In genomic region chr1:55037733-55038551, GRCh38 we compare ENCODE assay signal across 22 cellular contexts. TPM values are rescaled to one million over a fixed set of nuclear protein-coding genes. Genes with fewer than 3 reads are reported as not detected.
DNase-seq lines count a peak whose midpoint lies in the region; ATAC-seq and TF ChIP-seq lines count a peak whose summit lies in the region.
"Had no signal": no experiment of that assay in that cellular context is flagged by ENCODE, and none has a peak within 500 bp of the region (broad histone marks: within the 10 kb centered on the region; RNA-seq: fewer than 3 reads in every experiment).

No MANE protein-coding gene starts in this region.

- no peaks in the 10 kb centered on the region for H3K36me3 Mint-ChIP-seq in chondrocyte (ENCODE audit: low read depth)
- H3K36me3 Mint-ChIP-seq in activated CD4-positive, alpha-beta T cell treated with anti-CD3 and anti-CD28 coated beads for 36 hours (ENCODE audit: low read depth), result no peaks in the 10 kb centered on the region

- ATAC-seq in activated CD4-positive, alpha-beta T cell treated with anti-CD3 and anti-CD28 coated beads for 36 hours, result no peak
- ATAC-seq in GM21529 (IDR thresholded peaks at IDR 0.05; ENCODE audit: unreplicated experiment), result no peak
- no peak for ATAC-seq in left lung
- ATAC-seq: A549 had no signal

- H3K36me3 ChIP-seq in neutrophil, result no peaks in the 10 kb centered on the region
- no peaks in the 10 kb centered on the region for H3K36me3 ChIP-seq in left lung
- H3K36me3 ChIP-seq: BLaER1 treated with 17β-estradiol and CSF1 and Interleukin-3, amounts not matched to agents 10 nM and 100 nM; SJCRH30 had no signal

- CTCF ChIA-PET in activated CD4-positive, alpha-beta T cell treated with anti-CD3 and anti-CD28 coated beads for 36 hours (lab: Charles Lee), result no interaction called here

- no peak for TF ChIP-seq CTCF in chondrocyte (IDR thresholded peaks at IDR 0.05)
- TF ChIP-seq CTCF in neutrophil (IDR thresholded peaks at IDR 0.05), result no peak
- no peak for TF ChIP-seq CTCF in left lung (IDR thresholded peaks at IDR 0.05)

- H3K27ac Mint-ChIP-seq in chondrocyte (ENCODE audit: unreplicated experiment), result no peak overlapping the region
- no peak overlapping the region for H3K27ac Mint-ChIP-seq in activated CD4-positive, alpha-beta T cell treated with anti-CD3 and anti-CD28 coated beads for 36 hours

- H3K9me3 Mint-ChIP-seq in chondrocyte (ENCODE audit: low read depth), result no peaks in the 10 kb centered on the region
- H3K9me3 Mint-ChIP-seq in activated CD4-positive, alpha-beta T cell treated with anti-CD3 and anti-CD28 coated beads for 36 hours (ENCODE audit: low read depth), result no peaks in the 10 kb centered on the region

- H3K27ac ChIP-seq in neutrophil (peak overlapping the region; percentile 16), left lung (no peak overlapping the region)
- H3K27ac ChIP-seq: BLaER1 treated with 17β-estradiol and CSF1 and Interleukin-3, amounts not matched to agents 10 nM and 100 nM; SJCRH30 had no signal

- peaks cover 57% of the 10 kb centered on the region for H3K27me3 Mint-ChIP-seq in chondrocyte (ENCODE audit: low read depth)
- H3K27me3 Mint-ChIP-seq in activated CD4-positive, alpha-beta T cell treated with anti-CD3 and anti-CD28 coated beads for 36 hours, result peaks cover 54% of the 10 kb centered on the region

- POLR2A ChIA-PET in activated CD4-positive, alpha-beta T cell treated with anti-CD3 and anti-CD28 coated beads for 36 hours (lab: Charles Lee), result interaction anchor here (0.5 kb wide), 1 partner anchor 448 kb away, joined by 7 read pairs; no protein-coding TSS in a partner anchor

- peaks cover 40% of the 10 kb centered on the region for H3K27me3 ChIP-seq in neutrophil
- peaks cover 17 to 81% of the 10 kb centered on the region in 2 donors for H3K27me3 ChIP-seq in left lung

- DNase-seq in DMS 273 (lab: John Stamatoyannopoulos, UW; ENCODE audit: unreplicated experiment) (peak; percentile 66), NCI-H524 (lab: John Stamatoyannopoulos, UW) (peak; percentile 80 to 91), chondrocyte (ENCODE audit: low spot score) (peak; percentile 46), left lung (no peak), medulla oblongata (ENCODE audit: extremely low spot score) (no peak)
- no peak for DNase-seq in activated CD4-positive, alpha-beta T cell treated with anti-CD3 and anti-CD28 coated beads for 36 hours
- DNase-seq: DMS153; EL; Karpas-422; MM.1S; NCI-H1092 treated with DMSO at 0.1 percent for 48 hours; NCI-H1694; NCI-H2107; NCI-H2227 treated with DMSO at 0.1 percent for 48 hours; NCI-H526; NK-92 treated with Interleukin-12 subunit alpha and Interleukin-12 subunit beta, amount 100 ng/mL, for 24 hours; SJCRH30 had no signal

- H3K4me1 Mint-ChIP-seq in chondrocyte (ENCODE audit: low read depth), result peaks cover 22% of the 10 kb centered on the region
- no peaks in the 10 kb centered on the region for H3K4me1 Mint-ChIP-seq in activated CD4-positive, alpha-beta T cell treated with anti-CD3 and anti-CD28 coated beads for 36 hours

- peaks cover 59 to 74% of the 10 kb centered on the region in 2 experiments for H3K4me1 ChIP-seq in neutrophil (ENCODE audit: control insufficient read depth in 1 of 2, insufficient read depth in 1 of 2, low read depth in 1 of 2, low read length in 1 of 2)
- H3K4me1 ChIP-seq in left lung, result peaks cover 0 to 32% of the 10 kb centered on the region in 2 donors
- H3K4me1 ChIP-seq: SJCRH30 had no signal

- no peaks in the 10 kb centered on the region for H3K9me3 ChIP-seq in neutrophil
- H3K9me3 ChIP-seq in left lung, result no peaks in the 10 kb centered on the region
- H3K9me3 ChIP-seq: A549, SJCRH30 had no signal

- no peak overlapping the region for H3K4me3 Mint-ChIP-seq in chondrocyte (ENCODE audit: unreplicated experiment)
- no peak overlapping the region for H3K4me3 Mint-ChIP-seq in activated CD4-positive, alpha-beta T cell treated with anti-CD3 and anti-CD28 coated beads for 36 hours

- intact Hi-C loops in activated CD4-positive, alpha-beta T cell treated with anti-CD3 and anti-CD28 coated beads for 36 hours (cut with DNase I, micrococcal nuclease), result no loop called here
- intact Hi-C loops in left lung (cut with DNase I), result no loop called here

- no peak overlapping the region for H3K4me3 ChIP-seq in neutrophil (ENCODE audit: low read depth in 1 of 2, low read length in 1 of 2)
- H3K4me3 ChIP-seq in left lung, result no peak overlapping the region
- H3K4me3 ChIP-seq: A549; BLaER1 treated with 17β-estradiol and CSF1 and Interleukin-3, amounts not matched to agents 10 nM and 100 nM; SJCRH30 had no signal

RNA-seq across cellular contexts. Expression of gene PCSK9, which starts 1.4 kb away (rescaled TPM):
- total RNA-seq in chondrocyte, result 0.41 to 0.60 TPM (median 0.53 TPM) in 3 replicates
- total RNA-seq in activated CD4-positive, alpha-beta T cell treated with anti-CD3 and anti-CD28 coated beads for 36 hours, result not detected
- 10 to 100 TPM; 18.7 to 55.0 TPM for total RNA-seq in left lung
- total RNA-seq: OCI-LY7 had no signal

RNA-seq across cellular contexts. Expression of gene BSND, which starts 39.2 kb away (rescaled TPM):
- total RNA-seq in chondrocyte (not detected in 3 replicates), left lung (not detected)
- total RNA-seq in activated CD4-positive, alpha-beta T cell treated with anti-CD3 and anti-CD28 coated beads for 36 hours, result not detected
- total RNA-seq: OCI-LY7, SJCRH30 had no signal

RNA-seq across cellular contexts. Expression of gene TMEM61, which starts 57.5 kb away (rescaled TPM):
- total RNA-seq in chondrocyte (not detected in 3 replicates), left lung (1 to 10 TPM; 1.5 to 1.6 TPM)
- total RNA-seq in activated CD4-positive, alpha-beta T cell treated with anti-CD3 and anti-CD28 coated beads for 36 hours, result not detected
- total RNA-seq: OCI-LY7, SJCRH30 had no signal

Comparison
In these comparisons a context has a peak if more than half of its experiments do, and no peak if none do; other contexts are left out.
1. DNase-seq: peak in DMS 273 (single experiment), NCI-H524 (2 of 2) and chondrocyte (single experiment); none in activated CD4-positive, alpha-beta T cell treated with anti-CD3 and anti-CD28 coated beads for 36 hours (single experiment), left lung (0 of 2) and medulla oblongata (single experiment).
2. RNA of gene PCSK9, which starts 1.4 kb away (total RNA-seq): 18.7 to 55.0 TPM in left lung; 0.41 to 0.60 TPM in chondrocyte and not detected in activated CD4-positive, alpha-beta T cell treated with anti-CD3 and anti-CD28 coated beads for 36 hours; every median in the first group is over 10 times any median in the second.